9 cellular contexts compared by ENCODE assay signal in the genomic region with DNA sequence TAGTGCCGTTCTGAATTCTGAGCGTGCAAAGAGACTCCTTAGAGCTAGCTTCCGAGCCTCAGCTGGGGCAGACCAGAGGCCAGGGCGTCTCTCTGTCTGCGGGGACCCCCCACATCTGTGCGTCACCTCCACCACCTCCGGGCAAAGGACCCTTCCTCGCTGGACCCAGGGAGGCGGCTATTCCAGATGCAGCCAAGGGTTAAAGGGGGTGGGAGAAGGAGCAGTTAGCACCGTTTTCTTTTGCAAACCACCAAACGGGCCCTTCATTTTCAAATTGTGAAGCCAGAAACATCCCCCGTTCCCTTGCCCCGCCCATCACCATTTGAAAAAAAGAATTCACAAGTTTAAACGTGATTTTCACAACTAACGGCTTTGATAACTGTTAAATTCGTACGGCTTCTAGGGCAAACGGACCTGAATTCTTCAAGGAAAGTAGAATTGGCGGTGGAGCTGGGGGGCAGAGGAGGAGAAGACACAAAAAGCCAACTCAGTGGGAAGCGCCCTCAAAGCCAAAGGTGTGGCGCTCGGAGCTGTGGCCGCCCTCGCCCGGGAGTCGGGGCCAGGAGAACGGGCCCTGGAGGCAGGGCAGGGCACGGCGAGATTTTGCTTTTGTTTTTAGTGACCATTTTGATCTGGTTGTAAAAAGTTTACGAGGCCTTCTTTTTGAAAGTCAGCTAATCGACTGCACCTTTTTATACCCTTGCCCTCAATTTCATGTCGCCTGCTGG. TPM values are rescaled to one million over a fixed set of nuclear protein-coding genes. Genes with fewer than 3 reads are reported as not detected.
A peak's percentile ranks its signal among the peaks of the same experiment; 100 is the strongest.
DNase-seq lines count a peak whose midpoint lies in the region; ATAC-seq and TF ChIP-seq lines count a peak whose summit lies in the region.
"Had no signal": no experiment of that assay in that cellular context is flagged by ENCODE, and none has a peak within 500 bp of the region (broad histone marks: within the 10 kb centered on the region; RNA-seq: fewer than 3 reads in every experiment).

No MANE protein-coding gene starts in this region.

- H3K79me1 ChIP-seq in trophoblast cell (ENCODE audit: low read length) = peaks cover 34% of the 10 kb centered on the region

- H4K12ac ChIP-seq in trophoblast cell (ENCODE audit: low read depth, low read length) = no peak overlapping the region

- BruUV-seq in Caco-2 (replicated peaks; lab: Mats Ljungman, UMichigan) = no TSS peak

- TF ChIP-seq POLR2A in heart left ventricle (IDR thresholded peaks at IDR 0.05) = no peak

- H3K27ac Mint-ChIP-seq in Caco-2 (ENCODE audit: unreplicated experiment) = peak overlapping the region; percentile 79
- H3K27ac Mint-ChIP-seq in WTC11 = no peak overlapping the region

- H3K27me3 Mint-ChIP-seq in Caco-2 (ENCODE audit: insufficient read depth, unreplicated experiment) = no peaks in the 10 kb centered on the region
- H3K27me3 Mint-ChIP-seq in WTC11 (ENCODE audit: low read depth) = peaks cover 100% of the 10 kb centered on the region

- no peaks in the 10 kb centered on the region for H3K36me3 ChIP-seq in Caco-2 (ENCODE audit: control insufficient read depth, insufficient read depth, low read length)
- H3K36me3 ChIP-seq in heart left ventricle = no peaks in the 10 kb centered on the region
- H3K36me3 ChIP-seq in trophoblast cell (ENCODE audit: control insufficient read depth in 1 of 2, insufficient read depth in 2 of 2, low read length in 2 of 2) = no peaks in the 10 kb centered on the region
- no peaks in the 10 kb centered on the region for H3K36me3 ChIP-seq in WERI-Rb-1

- peak overlapping the region; percentile 85 for H4K8ac ChIP-seq in trophoblast cell (ENCODE audit: low read depth, low read length)

- H3K4me3 ChIP-seq in Caco-2 (ENCODE audit: low read depth, low read length) (no peak overlapping the region), heart left ventricle (peak overlapping the region; percentile 17 to 80 (median 52)), trophoblast cell (ENCODE audit: low read depth, low read length) (no peak overlapping the region), WERI-Rb-1 (ENCODE audit: low read depth, low read length) (no peak overlapping the region)
- H3K4me3 ChIP-seq: lung had no signal

- H2BK5ac ChIP-seq in trophoblast cell (ENCODE audit: low read depth, low read length, poor library complexity) = peak overlapping the region; percentile 4

- peak overlapping the region; percentile 14 for H3K4ac ChIP-seq in trophoblast cell (ENCODE audit: low read depth, low read length)

- H2AK5ac ChIP-seq in trophoblast cell (ENCODE audit: low read length) = no peak overlapping the region

- H2BK12ac ChIP-seq in trophoblast cell (ENCODE audit: low read length) = peak overlapping the region; percentile 32

- POLR2A ChIA-PET in Caco-2 (lab: Charles Lee) = no interaction called here
- POLR2A ChIA-PET in WTC11 (lab: Charles Lee) = interaction anchor here (0.7 to 1.2 kb wide), 2 partner anchors 32 to 296 kb away, joined by 3 to 4 read pairs; no protein-coding TSS in a partner anchor

- H3K9me3 ChIP-seq in Caco-2 (no peaks in the 10 kb centered on the region), heart left ventricle (no peaks in the 10 kb centered on the region), trophoblast cell (ENCODE audit: insufficient read depth, low read depth, low read length) (peaks cover 2% of the 10 kb centered on the region), WERI-Rb-1 (ENCODE audit: severe bottlenecking) (peaks cover 2% of the 10 kb centered on the region)

- H2AFZ ChIP-seq in trophoblast cell (ENCODE audit: insufficient read depth, low read length, poor library complexity) = no peak overlapping the region

- H2BK120ac ChIP-seq in trophoblast cell (ENCODE audit: insufficient read depth, low read length, poor library complexity) = peak overlapping the region; percentile 71

- peak overlapping the region; percentile 53 for H3K14ac ChIP-seq in trophoblast cell (ENCODE audit: low read length)

- H3K23ac ChIP-seq in trophoblast cell (ENCODE audit: low read length) = no peak overlapping the region

- H3K9me3 Mint-ChIP-seq in Caco-2 (ENCODE audit: unreplicated experiment) (peaks cover 10% of the 10 kb centered on the region), WTC11 (no peaks in the 10 kb centered on the region)

- peaks cover 5% of the 10 kb centered on the region for H3K79me2 ChIP-seq in trophoblast cell (ENCODE audit: control insufficient read depth, insufficient read depth, low read length, poor library complexity)

- intact Hi-C loops in Caco-2 (cut with micrococcal nuclease; ENCODE audit: unreplicated experiment) = loop anchor here (2.0 kb wide), 3 partner anchors 635 to 1037 kb away; a partner anchor contains a TSS
- intact Hi-C loops in heart left ventricle (cut with DNase I) = loop anchor here in 9 of 10 donors (5.0 to 10.0 kb wide), 11 partner anchors 161 to 1991 kb away; a partner anchor contains a TSS

- H3K4me3 Mint-ChIP-seq in Caco-2 (ENCODE audit: unreplicated experiment) = peak overlapping the region; percentile 87
- peak overlapping the region; percentile 82 for H3K4me3 Mint-ChIP-seq in WTC11

- peak overlapping the region; percentile 36 for H3K9ac ChIP-seq in trophoblast cell (ENCODE audit: low read length)

- peaks cover 9% of the 10 kb centered on the region; the same call in 1 of the 2 replicates for H3K4me1 ChIP-seq in Caco-2
- H3K4me1 ChIP-seq in heart left ventricle = peaks cover 3 to 44% (median 33%) of the 10 kb centered on the region in 12 donors
- H3K4me1 ChIP-seq in trophoblast cell (ENCODE audit: control insufficient read depth in 1 of 2, insufficient read depth in 2 of 2, low read length in 2 of 2) = peaks cover 17% of the 10 kb centered on the region in 2 experiments

- H4K91ac ChIP-seq in trophoblast cell (ENCODE audit: low read depth, low read length) = peak overlapping the region; percentile 88

- no peaks in the 10 kb centered on the region for H3K27me3 ChIP-seq in Caco-2 (replicated peaks; ENCODE audit: control insufficient read depth, insufficient read depth, low read length)
- peaks cover 31 to 93% (median 76%) of the 10 kb centered on the region in 9 donors for H3K27me3 ChIP-seq in heart left ventricle
- H3K27me3 ChIP-seq in trophoblast cell (ENCODE audit: insufficient read depth, low read length) = peaks cover 5% of the 10 kb centered on the region
- H3K27me3 ChIP-seq in WERI-Rb-1 (ENCODE audit: insufficient read depth, low read depth, severe bottlenecking) = peaks cover 90% of the 10 kb centered on the region

- WGBS in heart left ventricle, 4 donors = 19 to 46% (median 25%) methylated on average over 32 of the region's 32 CpGs
- WGBS in trophoblast cell (ENCODE audit: extremely low coverage, insufficient coverage, insufficient read length) = no CpG with 5 or more reads among the region's 32 CpGs

- CTCF ChIA-PET in Caco-2 (lab: Charles Lee) (interaction anchor here (1.6 kb wide), 1 partner anchor 11 kb away, joined by 6 read pairs; no protein-coding TSS in a partner anchor), WTC11 (lab: Charles Lee) (interaction anchor here (0.7 to 4.9 kb wide), 8 partner anchors 8 to 1039 kb away, joined by 3 to 25 read pairs (median 3); no protein-coding TSS in a partner anchor)

- H3K18ac ChIP-seq in trophoblast cell (ENCODE audit: low read length) = no peak overlapping the region

- ATAC-seq in WTC11 = no peak
- no peak for ATAC-seq in heart left ventricle
- no peak for ATAC-seq in HG03521 (IDR thresholded peaks at IDR 0.05; ENCODE audit: unreplicated experiment)

- peak overlapping the region; percentile 96 for H3K4me2 ChIP-seq in trophoblast cell (ENCODE audit: low read length)

- H3K36me3 Mint-ChIP-seq in Caco-2 (ENCODE audit: insufficient read depth, unreplicated experiment) (peaks cover 35% of the 10 kb centered on the region), WTC11 (peaks cover 2% of the 10 kb centered on the region; the same call in 1 of the 2 replicates)

- DNase-seq in Caco-2 = no peak
- DNase-seq in WTC11 (ENCODE audit: low spot score) = peak; percentile 17
- DNase-seq in heart left ventricle = no peak
- no peak for DNase-seq in trophoblast cell
- DNase-seq in NCI-H774 (lab: John Stamatoyannopoulos, UW) = no peak
- DNase-seq in ureter (ENCODE audit: low spot score) = no peak
- DNase-seq in WERI-Rb-1 = no peak

- TF ChIP-seq CTCF in Caco-2 (IDR thresholded peaks at IDR 0.05; ENCODE audit: insufficient read depth in 1 of 2, low read depth in 1 of 2, low read length in 1 of 2, severe bottlenecking in 1 of 2, unreplicated experiment in 1 of 2) (no peak), WTC11 (IDR thresholded peaks at IDR 0.05) (no peak), heart left ventricle (IDR thresholded peaks at IDR 0.05) (no peak), WERI-Rb-1 (IDR thresholded peaks at IDR 0.05; ENCODE audit: low read depth, low read length) (no peak)

- H3K27ac ChIP-seq in heart left ventricle (peak overlapping the region in 10 of 12 donors; percentile 25 to 89 (median 63)), trophoblast cell (ENCODE audit: low read depth, low read length) (no peak overlapping the region), WERI-Rb-1 (no peak overlapping the region)

- H3K4me1 Mint-ChIP-seq in Caco-2 (ENCODE audit: low read depth, unreplicated experiment) (peaks cover 19% of the 10 kb centered on the region), WTC11 (peaks cover 39% of the 10 kb centered on the region)

TF ChIP-seq in WTC11, 78 proteins besides CTCF, POLR2A, EP300 and RAD21 (continues in another document):
- TF ChIP-seq MXD4 (CRISPR knock-in tag; IDR thresholded peaks at IDR 0.05; ENCODE audit: borderline replicate concordance) = no peak
- no peak for TF ChIP-seq RELA (CRISPR knock-in tag; IDR thresholded peaks at IDR 0.05; ENCODE audit: borderline replicate concordance)
- no peak for TF ChIP-seq CBFB (CRISPR knock-in tag; IDR thresholded peaks at IDR 0.05; ENCODE audit: low read depth)
- TF ChIP-seq, protein P1, sequence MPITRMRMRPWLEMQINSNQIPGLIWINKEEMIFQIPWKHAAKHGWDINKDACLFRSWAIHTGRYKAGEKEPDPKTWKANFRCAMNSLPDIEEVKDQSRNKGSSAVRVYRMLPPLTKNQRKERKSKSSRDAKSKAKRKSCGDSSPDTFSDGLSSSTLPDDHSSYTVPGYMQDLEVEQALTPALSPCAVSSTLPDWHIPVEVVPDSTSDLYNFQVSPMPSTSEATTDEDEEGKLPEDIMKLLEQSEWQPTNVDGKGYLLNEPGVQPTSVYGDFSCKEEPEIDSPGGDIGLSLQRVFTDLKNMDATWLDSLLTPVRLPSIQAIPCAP (CRISPR knock-in tag; IDR thresholded peaks at IDR 0.05) = no peak

RNA-seq across cellular contexts. Expression of a gene that starts 3.3 kb away (rescaled TPM):
- total RNA-seq in Caco-2 (2022) = 97.4 and 122 TPM in 2 replicates
- 2.7 to 3.3 TPM (median 2.7 TPM) in 3 replicates for total RNA-seq in WTC11 (2021)
- total RNA-seq in heart left ventricle = 10 to 100 TPM in 8 of 9 donors, 1 to 10 TPM in 1; 8.0 to 58.1 (median 22.6) TPM
- polyA plus RNA-seq in heart left ventricle = 10 to 100 TPM in 1 of 2 donors, 1 to 10 TPM in 1; 4.3 to 17.6 TPM
- 16.1 and 18.0 TPM in 2 replicates for polyA plus RNA-seq in trophoblast cell (2013)
- total RNA-seq in ureter = 96.5 TPM

Comparison
In these comparisons a context has a peak if more than half of its experiments do, and no peak if none do; other contexts are left out.
1. H3K4me3 ChIP-seq: peak in heart left ventricle (12 of 12); none in Caco-2 (single experiment), trophoblast cell (single experiment) and WERI-Rb-1 (single experiment).
2. H3K27ac ChIP-seq: peak in heart left ventricle (10 of 12); none in trophoblast cell (single experiment) and WERI-Rb-1 (single experiment).